In genomic region chr14:103872492-103873113, GRCh38 we compare ENCODE assay signal across 8 cellular contexts. TPM values are rescaled to one million over a fixed set of nuclear protein-coding genes. Genes with fewer than 3 reads are reported as not detected.
DNase-seq lines count a peak whose midpoint lies in the region; ATAC-seq, FAIRE-seq and TF ChIP-seq lines count a peak whose summit lies in the region.

No MANE protein-coding gene starts in this region.

- H3K18ac ChIP-seq in neuronal stem cell (ENCODE audit: low read length): peak overlapping the region; percentile 98

- peak; percentile 7 for ATAC-seq in HG02623 (IDR thresholded peaks at IDR 0.05; ENCODE audit: unreplicated experiment)

- H4K8ac ChIP-seq in neuronal stem cell (ENCODE audit: low read depth, low read length): peak overlapping the region; percentile 97

- FAIRE-seq in bronchial epithelial cell (lab: Jason Lieb, UNC): no peak

- intact Hi-C loops in posterior cingulate gyrus (cut with DNase I): no loop called here

- H2BK120ac ChIP-seq in neuronal stem cell (ENCODE audit: low read depth, low read length): peak overlapping the region; percentile 35

- H3K9me3 ChIP-seq in neuronal stem cell (replicated peaks in 1 of 2; ENCODE audit: control insufficient read depth in 2 of 2, insufficient read depth in 1 of 2, low read depth in 1 of 2, low read length in 2 of 2) (no peaks in the 10 kb centered on the region), SJCRH30 (replicated peaks) (no peaks in the 10 kb centered on the region)

- H3K36me3 ChIP-seq in bronchial epithelial cell (ENCODE audit: control insufficient read depth, insufficient read depth, low read length) (no peaks in the 10 kb centered on the region), neuronal stem cell (replicated peaks in 1 of 2; ENCODE audit: control insufficient read depth in 2 of 2, insufficient read depth in 2 of 2, low read length in 2 of 2) (no peaks in the 10 kb centered on the region), SJCRH30 (no peaks in the 10 kb centered on the region)

- H3K4me1 ChIP-seq in neuronal stem cell (ENCODE audit: control insufficient read depth in 2 of 2, insufficient read depth in 1 of 2, low read depth in 1 of 2, low read length in 2 of 2) (peaks cover 0 to 17% of the 10 kb centered on the region in 2 donors), SJCRH30 (peaks cover 10% of the 10 kb centered on the region; the same call in 1 of the 2 replicates)

- H2BK15ac ChIP-seq in neuronal stem cell (ENCODE audit: low read length): peak overlapping the region; percentile 99

- H3K27ac ChIP-seq in neuronal stem cell (replicated peaks; ENCODE audit: low read length) (peak overlapping the region; percentile 1), SJCRH30 (no peak overlapping the region)

- H3K14ac ChIP-seq in neuronal stem cell (ENCODE audit: low read length): no peak overlapping the region

- H3K4ac ChIP-seq in neuronal stem cell (ENCODE audit: low read length): peak overlapping the region; percentile 8

- no peak overlapping the region for H2BK12ac ChIP-seq in neuronal stem cell (ENCODE audit: low read length)

- H3K79me1 ChIP-seq in neuronal stem cell (ENCODE audit: low read depth, low read length): no peaks in the 10 kb centered on the region

- no peak for TF ChIP-seq CTCF in bronchial epithelial cell (IDR thresholded peaks at IDR 0.05; ENCODE audit: insufficient read depth, low read length, severe bottlenecking)

- peak overlapping the region; percentile 72 for H3K9ac ChIP-seq in neuronal stem cell (ENCODE audit: low read depth, low read length, poor library complexity)

- WGBS in neuronal stem cell (ENCODE audit: extremely low coverage in 2 of 2, insufficient read length in 2 of 2, insufficient replicate concordance in 1 of 2), 2 donors: no CpG with 5 or more reads among the region's 12 CpGs

- H3K4me3 ChIP-seq in bronchial epithelial cell (ENCODE audit: low read depth, low read length) (peak overlapping the region; percentile 46), neuronal stem cell (ENCODE audit: low read length in 2 of 2) (peak overlapping the region in 1 of 2 donors; percentile 50), SJCRH30 (no peak overlapping the region)

- no peaks in the 10 kb centered on the region for H3K27me3 ChIP-seq in bronchial epithelial cell (ENCODE audit: control insufficient read depth, insufficient read depth, low read length)
- H3K27me3 ChIP-seq in neuronal stem cell (ENCODE audit: control insufficient read depth in 3 of 3, insufficient read depth in 3 of 3, low read depth in 1 of 3, low read length in 3 of 3): no peaks in the 10 kb centered on the region
- H3K27me3 ChIP-seq in SJCRH30: no peaks in the 10 kb centered on the region

- DNase-seq in ELF-1 (ENCODE audit: low read depth, low spot score) (peak; percentile 44), bronchial epithelial cell (ENCODE audit: low read depth) (no peak), neuronal stem cell (ENCODE audit: low spot score) (no peak), NCI-H2107 (lab: John Stamatoyannopoulos, UW) (no peak), posterior cingulate gyrus (no peak), SJCRH30 (no peak), cerebellar nuclear complex (lab: John Stamatoyannopoulos, UW) (no peak)

- no peak overlapping the region for H3K23ac ChIP-seq in neuronal stem cell (ENCODE audit: low read depth, low read length, poor library complexity)

- peak overlapping the region; percentile 80 for H2AFZ ChIP-seq in neuronal stem cell (ENCODE audit: low read length)

- H2BK5ac ChIP-seq in neuronal stem cell (ENCODE audit: low read length): no peak overlapping the region

- no peak overlapping the region for H4K91ac ChIP-seq in neuronal stem cell (ENCODE audit: low read depth, low read length, poor library complexity)

- H3K4me2 ChIP-seq in neuronal stem cell (ENCODE audit: insufficient read depth, low read length, poor library complexity, severe bottlenecking): no peak overlapping the region

- H2AK5ac ChIP-seq in neuronal stem cell (ENCODE audit: low read depth, low read length): no peak overlapping the region

RNA-seq across cellular contexts. Expression of gene PPP1R13B, which starts 25.2 kb away (rescaled TPM):
- total RNA-seq in bronchial epithelial cell: 4.2 and 7.3 TPM in 2 replicates
- polyA plus RNA-seq in neuronal stem cell (2013, experiment 1 of 2): 2.1 TPM
- 1.6 TPM for polyA plus RNA-seq in neuronal stem cell (2013, experiment 2 of 2)
- total RNA-seq in SJCRH30 (2014; rRNA removed; shearing (Covaris generic)): 8.1 and 10.5 TPM in 2 replicates

RNA-seq across cellular contexts. Expression of gene TDRD9, which starts 55.7 kb away (rescaled TPM):
- total RNA-seq in bronchial epithelial cell: 0.51 and 0.53 TPM in 2 replicates
- not detected for polyA plus RNA-seq in neuronal stem cell (2013, experiment 1 of 2)
- not detected for polyA plus RNA-seq in neuronal stem cell (2013, experiment 2 of 2)
- total RNA-seq in SJCRH30 (2014; rRNA removed; shearing (Covaris generic)): not detected in 2 replicates
